In the genomic region with DNA sequence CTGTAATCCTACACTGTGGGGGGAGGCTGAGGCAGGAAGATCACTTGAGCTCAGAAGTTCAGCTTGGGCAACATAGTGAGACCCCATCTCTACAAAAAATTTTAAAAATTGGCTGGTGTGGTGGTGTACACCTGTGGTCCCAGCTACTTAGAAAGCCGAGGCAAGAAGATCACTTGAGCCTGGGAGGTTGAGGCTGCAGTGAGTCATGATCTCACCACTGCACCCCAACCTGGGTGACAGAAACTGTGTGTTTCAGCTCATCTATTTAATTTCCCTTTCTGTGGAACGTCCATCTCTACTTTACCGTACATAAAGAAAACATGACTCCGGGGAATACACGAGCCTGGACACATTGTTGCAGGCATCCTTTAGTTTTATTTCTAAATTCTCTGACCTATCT, we compare ENCODE assay signal across 29 cellular contexts.
"Had no signal": no experiment of that assay in that cellular context is flagged by ENCODE, and none has a peak within 500 bp of the region (broad histone marks: within the 10 kb centered on the region; RNA-seq: fewer than 3 reads in every experiment).

No MANE protein-coding gene starts in this region.

- ATAC-seq: stimulated activated effector memory CD8-positive, alpha-beta T cell treated with anti-CD3 and anti-CD28 coated beads, Interleukin-12 subunit alpha, Interleukin-12 subunit beta, amount 100 ng/mL, for 72 hours; stimulated activated memory B cell treated with anti-CD40 and anti-IgM and Interleukin-4, amounts not matched to agents 10 μg/mL and 1 μg/mL and 100 μg/mL, for 72 hours; stimulated activated naive B cell treated with anti-CD40 and anti-IgM and Interleukin-4, amounts not matched to agents 10 μg/mL and 1 μg/mL and 100 μg/mL, for 72 hours; stimulated activated naive CD8-positive, alpha-beta T cell treated with anti-CD3 and anti-CD28 coated beads, Interleukin-15, amount 100 ng/mL, for 72 hours; stimulated activated naive CD8-positive, alpha-beta T cell treated with anti-CD3 and anti-CD28 coated beads, Interleukin-15, Interleukin-2, amounts not matched to agents 100 U/mL and 50 U/mL, for 24 hours; upper lobe of right lung had no signal

- H3K4me3 Mint-ChIP-seq: stimulated activated effector memory CD8-positive, alpha-beta T cell treated with anti-CD3 and anti-CD28 coated beads, Interleukin-12 subunit alpha, Interleukin-12 subunit beta, amount 100 ng/mL, for 72 hours; stimulated activated memory B cell treated with anti-CD40 and anti-IgM and Interleukin-4, amounts not matched to agents 10 μg/mL and 1 μg/mL and 100 μg/mL, for 72 hours; stimulated activated naive B cell treated with anti-CD40 and anti-IgM and Interleukin-4, amounts not matched to agents 10 μg/mL and 1 μg/mL and 100 μg/mL, for 72 hours; stimulated activated naive CD8-positive, alpha-beta T cell treated with anti-CD3 and anti-CD28 coated beads, Interleukin-15, amount 100 ng/mL, for 72 hours; stimulated activated naive CD8-positive, alpha-beta T cell treated with anti-CD3 and anti-CD28 coated beads, Interleukin-15, Interleukin-2, amounts not matched to agents 100 ng/mL and 50 ng/mL, for 24 hours; type B pancreatic cell had no signal

- H3K4me1 ChIP-seq: stomach, suprapubic skin, thyroid gland, tibial artery, tibial nerve, transverse colon, upper lobe of left lung, upper lobe of right lung, uterus, vagina had no signal

- H3K27ac ChIP-seq: stomach, suprapubic skin, testis, thoracic aorta, thyroid gland, tibial artery, tibial nerve, transverse colon, upper lobe of left lung, upper lobe of right lung, uterus, vagina had no signal

- DNase-seq: stimulated activated CD4-positive, alpha-beta T cell treated with anti-CD3 and anti-CD28 coated beads, Interleukin-2, amount 100 ng/mL, for 48 hours; stimulated activated CD4-positive, alpha-beta T cell treated with anti-CD3 and anti-CD28 coated beads, Interleukin-4, amount 100 ng/mL, for 1 hour; stimulated activated CD4-positive, alpha-beta T cell treated with anti-CD3 and anti-CD28 coated beads, Interleukin-4, amount 100 ng/mL, for 24 hours; stimulated activated CD4-positive, alpha-beta T cell treated with anti-CD3 and anti-CD28 coated beads, Interleukin-4, amount 100 ng/mL, for 4 hours; stimulated activated CD8-positive, alpha-beta memory T cell treated with anti-CD3 and anti-CD28 coated beads, Interleukin-4, amount 100 ng/mL, for 48 hours; stimulated activated naive B cell treated with anti-CD40 and anti-IgM and Interleukin-4, amounts not matched to agents 10 μg/mL and 1 μg/mL and 100 μg/mL, for 72 hours; stimulated activated naive CD4-positive, alpha-beta T cell; stimulated activated naive CD4-positive, alpha-beta T cell treated with Interleukin-2 at 50 U/mL for 16 hours; stimulated activated naive CD8-positive, alpha-beta T cell treated with anti-CD3 and anti-CD28 coated beads, Interleukin-15, amount 100 ng/mL, for 72 hours; stimulated activated naive CD8-positive, alpha-beta T cell treated with anti-CD3 and anti-CD28 coated beads, Interleukin-15, Interleukin-2, amounts not matched to agents 100 U/mL and 50 U/mL, for 24 hours; stomach; substantia nigra; testis; thyroid gland; tibial artery; transverse colon; trophoblast cell; upper lobe of left lung; upper lobe of right lung; uterus had no signal

- H3K9me3 ChIP-seq: stomach, suprapubic skin, testis, thoracic aorta, thyroid gland, tibial artery, tibial nerve, transverse colon, upper lobe of left lung, upper lobe of right lung, uterus, vagina had no signal

- H3K4me1 Mint-ChIP-seq: stimulated activated effector memory CD8-positive, alpha-beta T cell treated with anti-CD3 and anti-CD28 coated beads, Interleukin-12 subunit alpha, Interleukin-12 subunit beta, amount 100 ng/mL, for 72 hours; stimulated activated memory B cell treated with anti-CD40 and anti-IgM and Interleukin-4, amounts not matched to agents 10 μg/mL and 1 μg/mL and 100 μg/mL, for 72 hours; stimulated activated naive B cell treated with anti-CD40 and anti-IgM and Interleukin-4, amounts not matched to agents 10 μg/mL and 1 μg/mL and 100 μg/mL, for 72 hours; stimulated activated naive CD8-positive, alpha-beta T cell treated with anti-CD3 and anti-CD28 coated beads, Interleukin-15, amount 100 ng/mL, for 72 hours had no signal

- H3K4me3 ChIP-seq: stomach, suprapubic skin, testis, thoracic aorta, thyroid gland, tibial artery, tibial nerve, transverse colon, upper lobe of left lung, upper lobe of right lung, uterus, vagina had no signal

- H3K36me3 Mint-ChIP-seq: stimulated activated effector memory CD8-positive, alpha-beta T cell treated with anti-CD3 and anti-CD28 coated beads, Interleukin-12 subunit alpha, Interleukin-12 subunit beta, amount 100 ng/mL, for 72 hours; stimulated activated memory B cell treated with anti-CD40 and anti-IgM and Interleukin-4, amounts not matched to agents 10 μg/mL and 1 μg/mL and 100 μg/mL, for 72 hours; stimulated activated naive B cell treated with anti-CD40 and anti-IgM and Interleukin-4, amounts not matched to agents 10 μg/mL and 1 μg/mL and 100 μg/mL, for 72 hours; type B pancreatic cell had no signal

- FAIRE-seq: urothelium cell line had no signal

- H3K27me3 ChIP-seq: stomach, suprapubic skin, testis, thyroid gland, tibial artery, tibial nerve, transverse colon, upper lobe of left lung, upper lobe of right lung, uterus, vagina had no signal

- H3K27me3 Mint-ChIP-seq: stimulated activated memory B cell treated with anti-CD40 and anti-IgM and Interleukin-4, amounts not matched to agents 10 μg/mL and 1 μg/mL and 100 μg/mL, for 72 hours; stimulated activated naive B cell treated with anti-CD40 and anti-IgM and Interleukin-4, amounts not matched to agents 10 μg/mL and 1 μg/mL and 100 μg/mL, for 72 hours; stimulated activated naive CD8-positive, alpha-beta T cell treated with anti-CD3 and anti-CD28 coated beads, Interleukin-15, amount 100 ng/mL, for 72 hours; stimulated activated naive CD8-positive, alpha-beta T cell treated with anti-CD3 and anti-CD28 coated beads, Interleukin-15, Interleukin-2, amounts not matched to agents 100 ng/mL and 50 ng/mL, for 24 hours; type B pancreatic cell had no signal

- H3K27ac Mint-ChIP-seq: stimulated activated effector memory CD8-positive, alpha-beta T cell treated with anti-CD3 and anti-CD28 coated beads, Interleukin-12 subunit alpha, Interleukin-12 subunit beta, amount 100 ng/mL, for 72 hours; stimulated activated memory B cell treated with anti-CD40 and anti-IgM and Interleukin-4, amounts not matched to agents 10 μg/mL and 1 μg/mL and 100 μg/mL, for 72 hours; stimulated activated naive B cell treated with anti-CD40 and anti-IgM and Interleukin-4, amounts not matched to agents 10 μg/mL and 1 μg/mL and 100 μg/mL, for 72 hours; stimulated activated naive CD8-positive, alpha-beta T cell treated with anti-CD3 and anti-CD28 coated beads, Interleukin-15, amount 100 ng/mL, for 72 hours; stimulated activated naive CD8-positive, alpha-beta T cell treated with anti-CD3 and anti-CD28 coated beads, Interleukin-15, Interleukin-2, amounts not matched to agents 100 ng/mL and 50 ng/mL, for 24 hours; type B pancreatic cell had no signal

- H3K36me3 ChIP-seq: stomach, suprapubic skin, thoracic aorta, thyroid gland, tibial artery, tibial nerve, transverse colon, upper lobe of left lung, upper lobe of right lung, uterus, vagina had no signal

- H3K9me3 Mint-ChIP-seq: type B pancreatic cell had no signal
